Comparison of ENCODE assay signal across 8 cellular contexts in genomic region chr3:136249593-136250225, GRCh38. TPM values are rescaled to one million over a fixed set of nuclear protein-coding genes. Genes with fewer than 3 reads are reported as not detected.
DNase-seq lines count a peak whose midpoint lies in the region; ATAC-seq, FAIRE-seq and TF ChIP-seq lines count a peak whose summit lies in the region.

No MANE protein-coding gene starts in this region.

- ATAC-seq in body of pancreas (no peak), HG03280 (IDR thresholded peaks at IDR 0.05; ENCODE audit: unreplicated experiment) (no peak)

- H3K36me3 ChIP-seq in A673 (ENCODE audit: insufficient read depth, low read length, poor library complexity, severe bottlenecking) (no peaks in the 10 kb centered on the region), HUES6 (ENCODE audit: control insufficient read depth, insufficient read depth, low read length) (no peaks in the 10 kb centered on the region), body of pancreas (replicated peaks in 1 of 2; ENCODE audit: insufficient read depth in 1 of 2, low read depth in 2 of 2) (no peaks in the 10 kb centered on the region)

- peak overlapping the region; percentile 86 for H3K27ac ChIP-seq in A673 (ENCODE audit: low read depth, low read length, poor library complexity, severe bottlenecking)
- H3K27ac ChIP-seq in HUES6 (ENCODE audit: low read depth, low read length): peak overlapping the region; percentile 97; the same call in 1 of the 2 replicates
- peak overlapping the region; percentile 77 to 97 (median 86) for H3K27ac ChIP-seq in body of pancreas

- CTCF ChIA-PET in A673 (lab: Charles Lee): no interaction called here

- BruUV-seq in A673 (replicated peaks; lab: Mats Ljungman, UMichigan): no TSS peak

- H3K9me3 ChIP-seq in A673 (ENCODE audit: low read depth, low read length, poor library complexity, severe bottlenecking) (no peaks in the 10 kb centered on the region), HUES6 (ENCODE audit: control insufficient read depth, insufficient read depth, low read depth, low read length) (no peaks in the 10 kb centered on the region), body of pancreas (no peaks in the 10 kb centered on the region), mononuclear cell (ENCODE audit: low read depth, low read length) (no peaks in the 10 kb centered on the region)

- TF ChIP-seq POLR2A in body of pancreas (IDR thresholded peaks at IDR 0.05) (no peak), H54 (IDR thresholded peaks at IDR 0.05; ENCODE audit: low read depth, low read length) (no peak)

- no peak for TF ChIP-seq CTCF in A673 (conservative IDR thresholded peaks at IDR 0.05; ENCODE audit: low read depth, low read length)
- TF ChIP-seq CTCF in body of pancreas (IDR thresholded peaks at IDR 0.05): no peak

- H3K4me1 ChIP-seq in A673 (ENCODE audit: insufficient read depth, low read length, poor library complexity, severe bottlenecking) (peaks cover 5% of the 10 kb centered on the region), HUES6 (ENCODE audit: control insufficient read depth, insufficient read depth, low read length) (peaks cover 14% of the 10 kb centered on the region), body of pancreas (peaks cover 21% of the 10 kb centered on the region), mononuclear cell (ENCODE audit: insufficient read depth, low read length) (peaks cover 20% of the 10 kb centered on the region)

- H3K9ac ChIP-seq in HUES6 (ENCODE audit: low read length): peak overlapping the region; percentile 96

- intact Hi-C loops in A673 (cut with micrococcal nuclease; ENCODE audit: unreplicated experiment): loop anchor here (1.0 to 5.0 kb wide), 3 partner anchors 53 to 503 kb away; partner anchors contain the start of genes MSL2 and STAG1
- intact Hi-C loops in body of pancreas (cut with DNase I): loop anchor here (10.0 kb wide), 1 partner anchor 165 kb away; no protein-coding TSS in a partner anchor

- 39 to 54% methylated on average over 10 to 11 of the region's 11 CpGs for WGBS in body of pancreas, 2 donors

- H3K4me3 ChIP-seq in A673 (ENCODE audit: low read depth, low read length, poor library complexity, severe bottlenecking) (peak overlapping the region; percentile 57), HUES6 (ENCODE audit: low read depth, low read length) (peak overlapping the region; percentile 96), body of pancreas (peak overlapping the region; percentile 21 to 30), mononuclear cell (ENCODE audit: low read length) (peak overlapping the region; percentile 68)

- POLR2A ChIA-PET in A673 (lab: Charles Lee; ENCODE audit: low non-redundant PET): no interaction called here

- DNase-seq in A673 (ENCODE audit: low spot score): no peak
- DNase-seq in body of pancreas: peak in 1 of 4 donors; percentile 20
- no peak for DNase-seq in HT-29 (ENCODE audit: low spot score)
- no peak for DNase-seq in H54 (ENCODE audit: insufficient read length, low spot score)
- no peak for DNase-seq in activated CD8-positive, alpha-beta memory T cell treated with anti-CD3 and anti-CD28 coated beads, Interleukin-2, amount 50 U/mL, for 4 hours

- no peak for FAIRE-seq in H54 (lab: Jason Lieb, UNC)

- H3K27me3 ChIP-seq in A673 (replicated peaks; ENCODE audit: insufficient read depth, low read depth, low read length, poor library complexity) (no peaks in the 10 kb centered on the region), HUES6 (ENCODE audit: control insufficient read depth, insufficient read depth, low read length) (no peaks in the 10 kb centered on the region), body of pancreas (no peaks in the 10 kb centered on the region), mononuclear cell (ENCODE audit: insufficient read depth, low read length) (no peaks in the 10 kb centered on the region)

RNA-seq across cellular contexts. Expression of gene PCCB, which starts 0.4 kb away (rescaled TPM):
- 82.1 and 94.6 TPM in 2 replicates for total RNA-seq in A673 (2021)
- total RNA-seq in body of pancreas: 10 to 100 TPM; 14.5 to 26.4 TPM
- 14.9 TPM for total RNA-seq in mononuclear cell
- 45.3 and 51.3 TPM in 2 replicates for total RNA-seq in HT-29 (2014; rRNA removed; shearing (Covaris generic))

RNA-seq across cellular contexts. Expression of gene MSL2, which starts 53.6 kb away (rescaled TPM):
- total RNA-seq in A673 (2021) (37.9 and 38.1 TPM in 2 replicates), body of pancreas (10 to 100 TPM; 17.5 to 19.2 TPM), mononuclear cell (163 TPM)
- 7.7 and 8.2 TPM in 2 replicates for total RNA-seq in HT-29 (2014; rRNA removed; shearing (Covaris generic))

Comparison
In these comparisons a context has a peak if more than half of its experiments do, and no peak if none do; other contexts are left out.
1. H3K4me3 ChIP-seq: peak in every context shown above with its lines; median percentile 96 in HUES6; 68 in mononuclear cell; 57 in A673; 26 in body of pancreas.